ENCODE assay signal across 1 cellular context in the genomic region with DNA sequence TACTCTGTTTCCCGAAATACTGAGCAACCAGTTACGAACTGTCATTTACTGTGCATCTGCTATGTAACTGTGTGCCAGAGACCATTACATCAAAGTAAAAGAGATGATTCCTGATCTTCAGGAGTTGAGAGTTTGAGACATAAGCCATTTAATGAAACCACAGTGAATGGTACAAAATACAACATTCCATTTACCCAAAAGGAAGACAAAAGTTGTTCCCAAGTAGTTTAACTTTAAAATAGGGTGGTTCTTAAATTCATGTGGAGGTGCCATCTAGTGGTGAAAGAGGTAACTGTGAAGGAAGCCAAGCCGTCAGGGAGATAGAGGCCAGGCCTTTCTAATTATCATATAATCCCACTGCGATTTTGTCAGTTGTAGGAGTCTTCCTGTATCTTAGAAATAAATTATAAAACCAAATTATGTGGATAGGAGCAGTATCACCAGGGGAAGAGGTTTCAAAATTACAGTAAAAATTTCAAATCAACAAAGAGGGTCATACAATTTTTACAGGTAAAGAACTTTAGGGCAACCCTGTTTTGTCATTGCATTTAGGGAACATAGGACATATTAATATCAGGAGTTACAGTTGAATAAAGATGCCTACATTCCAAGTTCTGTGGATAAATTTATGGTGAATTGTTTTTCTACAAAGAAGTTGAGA.
TF ChIP-seq lines count a peak whose summit lies in the region.

No MANE protein-coding gene starts in this region.

TF ChIP-seq in K562, 482 proteins besides CTCF, POLR2A, EP300 and RAD21 (continued from another document and continues in another):
- TF ChIP-seq, protein P1, sequence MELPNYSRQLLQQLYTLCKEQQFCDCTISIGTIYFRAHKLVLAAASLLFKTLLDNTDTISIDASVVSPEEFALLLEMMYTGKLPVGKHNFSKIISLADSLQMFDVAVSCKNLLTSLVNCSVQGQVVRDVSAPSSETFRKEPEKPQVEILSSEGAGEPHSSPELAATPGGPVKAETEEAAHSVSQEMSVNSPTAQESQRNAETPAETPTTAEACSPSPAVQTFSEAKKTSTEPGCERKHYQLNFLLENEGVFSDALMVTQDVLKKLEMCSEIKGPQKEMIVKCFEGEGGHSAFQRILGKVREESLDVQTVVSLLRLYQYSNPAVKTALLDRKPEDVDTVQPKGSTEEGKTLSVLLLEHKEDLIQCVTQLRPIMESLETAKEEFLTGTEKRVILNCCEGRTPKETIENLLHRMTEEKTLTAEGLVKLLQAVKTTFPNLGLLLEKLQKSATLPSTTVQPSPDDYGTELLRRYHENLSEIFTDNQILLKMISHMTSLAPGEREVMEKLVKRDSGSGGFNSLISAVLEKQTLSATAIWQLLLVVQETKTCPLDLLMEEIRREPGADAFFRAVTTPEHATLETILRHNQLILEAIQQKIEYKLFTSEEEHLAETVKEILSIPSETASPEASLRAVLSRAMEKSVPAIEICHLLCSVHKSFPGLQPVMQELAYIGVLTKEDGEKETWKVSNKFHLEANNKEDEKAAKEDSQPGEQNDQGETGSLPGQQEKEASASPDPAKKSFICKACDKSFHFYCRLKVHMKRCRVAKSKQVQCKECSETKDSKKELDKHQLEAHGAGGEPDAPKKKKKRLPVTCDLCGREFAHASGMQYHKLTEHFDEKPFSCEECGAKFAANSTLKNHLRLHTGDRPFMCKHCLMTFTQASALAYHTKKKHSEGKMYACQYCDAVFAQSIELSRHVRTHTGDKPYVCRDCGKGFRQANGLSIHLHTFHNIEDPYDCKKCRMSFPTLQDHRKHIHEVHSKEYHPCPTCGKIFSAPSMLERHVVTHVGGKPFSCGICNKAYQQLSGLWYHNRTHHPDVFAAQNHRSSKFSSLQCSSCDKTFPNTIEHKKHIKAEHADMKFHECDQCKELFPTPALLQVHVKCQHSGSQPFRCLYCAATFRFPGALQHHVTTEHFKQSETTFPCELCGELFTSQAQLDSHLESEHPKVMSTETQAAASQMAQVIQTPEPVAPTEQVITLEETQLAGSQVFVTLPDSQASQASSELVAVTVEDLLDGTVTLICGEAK (IDR thresholded peaks at IDR 0.05) = no peak
- TF ChIP-seq, protein P1 (CRISPR knock-in tag; IDR thresholded peaks at IDR 0.05) = no peak
- TF ChIP-seq, protein P2, sequence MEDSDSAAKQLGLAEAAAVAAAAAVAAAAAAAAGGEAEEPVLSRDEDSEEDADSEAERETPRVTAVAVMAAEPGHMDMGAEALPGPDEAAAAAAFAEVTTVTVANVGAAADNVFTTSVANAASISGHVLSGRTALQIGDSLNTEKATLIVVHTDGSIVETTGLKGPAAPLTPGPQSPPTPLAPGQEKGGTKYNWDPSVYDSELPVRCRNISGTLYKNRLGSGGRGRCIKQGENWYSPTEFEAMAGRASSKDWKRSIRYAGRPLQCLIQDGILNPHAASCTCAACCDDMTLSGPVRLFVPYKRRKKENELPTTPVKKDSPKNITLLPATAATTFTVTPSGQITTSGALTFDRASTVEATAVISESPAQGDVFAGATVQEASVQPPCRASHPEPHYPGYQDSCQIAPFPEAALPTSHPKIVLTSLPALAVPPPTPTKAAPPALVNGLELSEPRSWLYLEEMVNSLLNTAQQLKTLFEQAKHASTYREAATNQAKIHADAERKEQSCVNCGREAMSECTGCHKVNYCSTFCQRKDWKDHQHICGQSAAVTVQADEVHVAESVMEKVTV (CRISPR knock-in tag; IDR thresholded peaks at IDR 0.05) = peak; percentile 67
- TF ChIP-seq, protein P3, sequence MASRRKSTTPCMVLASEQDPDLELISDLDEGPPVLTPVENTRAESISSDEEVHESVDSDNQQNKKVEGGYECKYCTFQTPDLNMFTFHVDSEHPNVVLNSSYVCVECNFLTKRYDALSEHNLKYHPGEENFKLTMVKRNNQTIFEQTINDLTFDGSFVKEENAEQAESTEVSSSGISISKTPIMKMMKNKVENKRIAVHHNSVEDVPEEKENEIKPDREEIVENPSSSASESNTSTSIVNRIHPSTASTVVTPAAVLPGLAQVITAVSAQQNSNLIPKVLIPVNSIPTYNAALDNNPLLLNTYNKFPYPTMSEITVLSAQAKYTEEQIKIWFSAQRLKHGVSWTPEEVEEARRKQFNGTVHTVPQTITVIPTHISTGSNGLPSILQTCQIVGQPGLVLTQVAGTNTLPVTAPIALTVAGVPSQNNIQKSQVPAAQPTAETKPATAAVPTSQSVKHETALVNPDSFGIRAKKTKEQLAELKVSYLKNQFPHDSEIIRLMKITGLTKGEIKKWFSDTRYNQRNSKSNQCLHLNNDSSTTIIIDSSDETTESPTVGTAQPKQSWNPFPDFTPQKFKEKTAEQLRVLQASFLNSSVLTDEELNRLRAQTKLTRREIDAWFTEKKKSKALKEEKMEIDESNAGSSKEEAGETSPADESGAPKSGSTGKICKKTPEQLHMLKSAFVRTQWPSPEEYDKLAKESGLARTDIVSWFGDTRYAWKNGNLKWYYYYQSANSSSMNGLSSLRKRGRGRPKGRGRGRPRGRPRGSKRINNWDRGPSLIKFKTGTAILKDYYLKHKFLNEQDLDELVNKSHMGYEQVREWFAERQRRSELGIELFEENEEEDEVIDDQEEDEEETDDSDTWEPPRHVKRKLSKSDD (conservative IDR thresholded peaks at IDR 0.05; ENCODE audit: low read length) = no peak
- TF ChIP-seq, protein P4, sequence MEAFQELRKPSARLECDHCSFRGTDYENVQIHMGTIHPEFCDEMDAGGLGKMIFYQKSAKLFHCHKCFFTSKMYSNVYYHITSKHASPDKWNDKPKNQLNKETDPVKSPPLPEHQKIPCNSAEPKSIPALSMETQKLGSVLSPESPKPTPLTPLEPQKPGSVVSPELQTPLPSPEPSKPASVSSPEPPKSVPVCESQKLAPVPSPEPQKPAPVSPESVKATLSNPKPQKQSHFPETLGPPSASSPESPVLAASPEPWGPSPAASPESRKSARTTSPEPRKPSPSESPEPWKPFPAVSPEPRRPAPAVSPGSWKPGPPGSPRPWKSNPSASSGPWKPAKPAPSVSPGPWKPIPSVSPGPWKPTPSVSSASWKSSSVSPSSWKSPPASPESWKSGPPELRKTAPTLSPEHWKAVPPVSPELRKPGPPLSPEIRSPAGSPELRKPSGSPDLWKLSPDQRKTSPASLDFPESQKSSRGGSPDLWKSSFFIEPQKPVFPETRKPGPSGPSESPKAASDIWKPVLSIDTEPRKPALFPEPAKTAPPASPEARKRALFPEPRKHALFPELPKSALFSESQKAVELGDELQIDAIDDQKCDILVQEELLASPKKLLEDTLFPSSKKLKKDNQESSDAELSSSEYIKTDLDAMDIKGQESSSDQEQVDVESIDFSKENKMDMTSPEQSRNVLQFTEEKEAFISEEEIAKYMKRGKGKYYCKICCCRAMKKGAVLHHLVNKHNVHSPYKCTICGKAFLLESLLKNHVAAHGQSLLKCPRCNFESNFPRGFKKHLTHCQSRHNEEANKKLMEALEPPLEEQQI (IDR thresholded peaks at IDR 0.05) = peak; percentile 56; the same call in 1 of the 2 replicates
- TF ChIP-seq, protein P5, sequence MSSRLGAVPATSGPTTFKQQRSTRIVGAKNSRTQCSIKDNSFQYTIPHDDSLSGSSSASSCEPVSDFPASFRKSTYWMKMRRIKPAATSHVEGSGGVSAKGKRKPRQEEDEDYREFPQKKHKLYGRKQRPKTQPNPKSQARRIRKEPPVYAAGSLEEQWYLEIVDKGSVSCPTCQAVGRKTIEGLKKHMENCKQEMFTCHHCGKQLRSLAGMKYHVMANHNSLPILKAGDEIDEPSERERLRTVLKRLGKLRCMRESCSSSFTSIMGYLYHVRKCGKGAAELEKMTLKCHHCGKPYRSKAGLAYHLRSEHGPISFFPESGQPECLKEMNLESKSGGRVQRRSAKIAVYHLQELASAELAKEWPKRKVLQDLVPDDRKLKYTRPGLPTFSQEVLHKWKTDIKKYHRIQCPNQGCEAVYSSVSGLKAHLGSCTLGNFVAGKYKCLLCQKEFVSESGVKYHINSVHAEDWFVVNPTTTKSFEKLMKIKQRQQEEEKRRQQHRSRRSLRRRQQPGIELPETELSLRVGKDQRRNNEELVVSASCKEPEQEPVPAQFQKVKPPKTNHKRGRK (tag; IDR thresholded peaks at IDR 0.05) = no peak
- TF ChIP-seq MAZ (CRISPR knock-in tag; conservative IDR thresholded peaks at IDR 0.05 in 1 of 2, IDR thresholded peaks at IDR 0.05 in 1 of 2) = 0 out of 4 replicates have a peak, but pooled peaks of 1 of the 2 experiments have one; percentile 23
- 0 out of 2 replicates have a peak, but pooled peaks have one; percentile 41 for TF ChIP-seq ZNF766 (CRISPR knock-in tag; conservative IDR thresholded peaks at IDR 0.05)
- TF ChIP-seq, protein P6, sequence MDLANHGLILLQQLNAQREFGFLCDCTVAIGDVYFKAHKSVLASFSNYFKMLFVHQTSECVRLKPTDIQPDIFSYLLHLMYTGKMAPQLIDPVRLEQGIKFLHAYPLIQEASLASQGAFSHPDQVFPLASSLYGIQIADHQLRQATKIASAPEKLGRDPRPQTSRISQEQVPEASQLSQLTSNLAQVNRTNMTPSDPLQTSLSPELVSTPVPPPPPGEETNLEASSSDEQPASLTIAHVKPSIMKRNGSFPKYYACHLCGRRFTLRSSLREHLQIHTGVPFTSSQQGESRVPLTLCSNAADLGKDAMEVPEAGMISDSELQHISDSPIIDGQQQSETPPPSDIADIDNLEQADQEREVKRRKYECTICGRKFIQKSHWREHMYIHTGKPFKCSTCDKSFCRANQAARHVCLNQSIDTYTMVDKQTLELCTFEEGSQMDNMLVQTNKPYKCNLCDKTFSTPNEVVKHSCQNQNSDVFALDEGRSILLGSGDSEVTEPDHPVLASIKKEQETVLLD (IDR thresholded peaks at IDR 0.05) = no peak
- peak; percentile 57; the same call in 1 of the 2 replicates for TF ChIP-seq CC2D1A (IDR thresholded peaks at IDR 0.05)
- no peak for TF ChIP-seq SP1 (CRISPR knock-in tag; IDR thresholded peaks at IDR 0.05)
- TF ChIP-seq LEF1 (IDR thresholded peaks at IDR 0.05) = peak; percentile 46; the same call in 1 of the 2 replicates
- 0 out of 4 replicates have a peak, but pooled peaks of 1 of the 2 experiments have one; percentile 7 for TF ChIP-seq HDAC1 (IDR thresholded peaks at IDR 0.05)
- no peak for TF ChIP-seq TEAD2 (tag; IDR thresholded peaks at IDR 0.05)
- TF ChIP-seq JUND (IDR thresholded peaks at IDR 0.05; ENCODE audit: borderline replicate concordance, low read depth, low read length) = peak; percentile 41; the same call in 1 of the 2 replicates
- no peak; the same call in 2 of the 3 replicates for TF ChIP-seq JUND (tag; IDR thresholded peaks at IDR 0.05; ENCODE audit: borderline replicate concordance, low read depth, low read length)
- TF ChIP-seq ARID2 (IDR thresholded peaks at IDR 0.05) = peak; percentile 43; the same call in 1 of the 2 replicates
- TF ChIP-seq TRIM28 (IDR thresholded peaks at IDR 0.05) = peak; percentile 91
- TF ChIP-seq TEAD4 (IDR thresholded peaks at IDR 0.05; ENCODE audit: low read length) = peak; percentile 53
- TF ChIP-seq TEAD4 (CRISPR knock-in tag; IDR thresholded peaks at IDR 0.05; ENCODE audit: borderline replicate concordance) = no peak
- TF ChIP-seq SIRT6 (IDR thresholded peaks at IDR 0.05; ENCODE audit: low read depth, low read length) = no peak
- TF ChIP-seq, protein P7, sequence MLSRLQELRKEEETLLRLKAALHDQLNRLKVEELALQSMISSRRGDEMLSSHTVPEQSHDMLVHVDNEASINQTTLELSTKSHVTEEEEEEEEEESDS (CRISPR knock-in tag; IDR thresholded peaks at IDR 0.05) = no peak
- TF ChIP-seq SMAD2 (IDR thresholded peaks at IDR 0.05; ENCODE audit: low read depth, low read length) = no peak
- TF ChIP-seq ZNF316 (IDR thresholded peaks at IDR 0.05) = no peak
- TF ChIP-seq SMC3 (conservative IDR thresholded peaks at IDR 0.05; ENCODE audit: insufficient read depth, low read depth, low read length) = peak; percentile 81
- no peak for TF ChIP-seq ZFP1 (CRISPR knock-in tag; IDR thresholded peaks at IDR 0.05)
- peak; percentile 64 to 76; a peak in 3 of 4 replicates for TF ChIP-seq TRIM24 (IDR thresholded peaks at IDR 0.05)
- TF ChIP-seq GATAD2B (IDR thresholded peaks at IDR 0.05; ENCODE audit: borderline replicate concordance) = 0 out of 2 replicates have a peak, but pooled peaks have one; percentile 29
- no peak for TF ChIP-seq ZNF431 (CRISPR knock-in tag; IDR thresholded peaks at IDR 0.05)
- 0 out of 2 replicates have a peak, but pooled peaks have one; percentile 33 for TF ChIP-seq CBX1 (IDR thresholded peaks at IDR 0.05; ENCODE audit: low read depth)
- TF ChIP-seq, protein P8, sequence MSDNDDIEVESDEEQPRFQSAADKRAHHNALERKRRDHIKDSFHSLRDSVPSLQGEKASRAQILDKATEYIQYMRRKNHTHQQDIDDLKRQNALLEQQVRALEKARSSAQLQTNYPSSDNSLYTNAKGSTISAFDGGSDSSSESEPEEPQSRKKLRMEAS (CRISPR knock-in tag; IDR thresholded peaks at IDR 0.05) = no peak
- TF ChIP-seq GABPA (tag; conservative IDR thresholded peaks at IDR 0.05; ENCODE audit: low read depth) = 0 out of 2 replicates have a peak, but pooled peaks have one; percentile 19
- TF ChIP-seq ZNF445 (CRISPR knock-in tag; IDR thresholded peaks at IDR 0.05; ENCODE audit: low read depth) = 0 out of 2 replicates have a peak, but pooled peaks have one; percentile 20
- TF ChIP-seq CREM (IDR thresholded peaks at IDR 0.05; ENCODE audit: low read depth) = no peak
